1 cellular context compared by ENCODE assay signal in the genomic region with DNA sequence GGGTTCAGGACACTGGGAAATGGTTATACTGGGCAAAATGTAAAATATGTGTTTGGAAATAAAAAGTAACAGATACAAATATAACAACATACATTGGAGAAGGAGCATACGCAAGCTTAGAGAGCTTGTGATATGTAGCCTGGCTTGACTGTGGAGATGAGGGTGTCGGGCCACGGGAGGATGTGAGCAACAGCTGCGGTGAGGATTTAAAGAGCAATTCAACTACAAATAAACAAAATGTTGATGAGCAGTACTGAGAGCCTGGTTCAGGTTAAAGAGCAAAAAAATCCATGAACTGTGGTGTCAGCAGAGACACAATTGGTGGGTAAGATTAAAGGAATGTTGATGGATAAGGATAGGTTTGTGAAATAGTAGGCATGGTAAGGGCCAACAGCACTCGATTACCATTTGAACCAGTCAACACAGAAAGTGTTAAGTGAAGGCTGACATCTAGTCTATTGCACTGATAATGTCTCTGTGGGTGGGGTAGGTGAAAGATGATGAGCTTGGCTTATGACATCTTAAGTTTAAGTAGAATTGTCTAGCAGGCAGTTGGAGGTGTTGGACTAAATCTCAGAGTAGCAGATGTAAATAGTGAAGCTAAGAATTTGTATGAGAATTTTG.
TF ChIP-seq lines count a peak whose summit lies in the region.

No MANE protein-coding gene starts in this region.

TF ChIP-seq in H1, 55 proteins besides CTCF, POLR2A, EP300 and RAD21 (continued from another document):
- TF ChIP-seq SRF (IDR thresholded peaks at IDR 0.05; ENCODE audit: low read depth, low read length) (no peak), EZH2 (IDR thresholded peaks at IDR 0.05; ENCODE audit: low read depth, low read length, severe bottlenecking) (no peak), SIRT6 (IDR thresholded peaks at IDR 0.05; ENCODE audit: low read length) (no peak), TCF12 (IDR thresholded peaks at IDR 0.05; ENCODE audit: low read depth, low read length) (no peak), RXRA (IDR thresholded peaks at IDR 0.05; ENCODE audit: insufficient read depth, low read depth, low read length) (no peak), GABPA (IDR thresholded peaks at IDR 0.05; ENCODE audit: borderline replicate concordance, insufficient read depth, low read length) (no peak)
